ENCODE assay signal across 26 cellular contexts in the genomic region with DNA sequence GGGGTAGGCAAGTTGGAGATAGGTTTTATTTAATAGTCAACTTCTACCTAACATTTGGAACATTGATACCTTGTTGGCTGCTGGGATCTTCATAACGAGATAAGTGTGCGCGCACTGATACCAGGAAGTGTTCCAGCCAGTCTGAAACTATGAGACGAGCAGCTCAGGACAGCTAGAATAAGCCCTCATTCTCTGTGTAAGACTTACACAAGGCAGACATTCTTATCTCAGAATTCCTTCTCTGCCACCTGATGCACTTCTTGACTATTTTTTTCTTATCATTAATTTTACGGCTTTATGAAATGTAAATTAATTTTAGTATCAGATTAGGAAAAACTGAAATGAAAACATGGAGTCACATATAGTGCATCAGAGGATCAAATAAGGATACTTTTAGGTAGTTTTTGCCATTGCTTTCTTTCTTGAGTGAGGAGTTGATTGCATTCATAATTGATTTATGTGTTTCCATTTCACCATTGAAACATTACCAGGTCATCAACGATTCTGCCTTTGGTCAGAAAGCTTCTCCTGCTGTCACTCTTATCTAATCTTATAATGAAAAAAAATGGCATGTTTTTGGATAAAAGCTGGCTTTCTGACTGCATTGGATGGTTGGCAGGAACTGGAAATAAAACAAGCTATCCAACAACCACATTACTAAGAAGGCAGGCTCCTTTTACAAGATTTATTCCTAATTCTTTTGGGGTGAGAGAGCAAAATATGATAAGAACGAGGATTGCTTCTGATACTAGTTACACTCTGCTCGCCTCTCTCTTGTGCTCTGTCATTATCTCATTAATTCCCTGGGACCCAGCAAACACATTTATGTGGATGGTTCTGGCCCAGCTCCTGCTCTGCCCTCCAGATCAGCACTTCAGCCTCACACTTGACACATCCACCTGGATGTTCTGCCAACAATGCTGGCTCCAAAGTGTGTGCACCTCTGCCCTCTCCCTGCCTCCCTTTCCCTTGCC. TPM values are rescaled to one million over a fixed set of nuclear protein-coding genes. Genes with fewer than 3 reads are reported as not detected.
"Had no signal": no experiment of that assay in that cellular context is flagged by ENCODE, and none has a peak within 500 bp of the region (broad histone marks: within the 10 kb centered on the region; RNA-seq: fewer than 3 reads in every experiment).

No MANE protein-coding gene starts in this region.

- H2AFZ ChIP-seq: parathyroid adenoma had no signal

- H3K4me1 ChIP-seq: body of pancreas, left lung, parathyroid adenoma, transverse colon had no signal

- H3K27ac Mint-ChIP-seq: activated CD4-positive, alpha-beta memory T cell treated with anti-CD3 and anti-CD28 coated beads for 36 hours; activated naive CD8-positive, alpha-beta T cell treated with anti-CD3 and anti-CD28 coated beads, Interleukin-2, amount 10 ng/mL, durations not matched to agents 7 days and 5 days; immature natural killer cell; nephron; stimulated activated naive B cell treated with anti-CD40 and anti-IgM and Interleukin-4, amounts not matched to agents 10 μg/mL and 1 μg/mL and 100 μg/mL, for 72 hours; T-helper 1 cell treated with Interleukin-12 subunit alpha and Interleukin-12 subunit beta and Interleukin-4 antibody, amounts not matched to agents 30 μg/mL and 1 μg/mL, for 36 hours had no signal

- H3K9me3 Mint-ChIP-seq: activated CD4-positive, alpha-beta memory T cell treated with anti-CD3 and anti-CD28 coated beads for 36 hours; activated naive CD8-positive, alpha-beta T cell treated with anti-CD3 and anti-CD28 coated beads, Interleukin-2, amount 10 ng/mL, durations not matched to agents 7 days and 5 days; immature natural killer cell; T-helper 1 cell treated with Interleukin-12 subunit alpha and Interleukin-12 subunit beta and Interleukin-4 antibody, amounts not matched to agents 30 μg/mL and 1 μg/mL, for 36 hours had no signal

- H3K36me3 Mint-ChIP-seq: activated CD4-positive, alpha-beta memory T cell treated with anti-CD3 and anti-CD28 coated beads for 36 hours; activated naive CD8-positive, alpha-beta T cell treated with anti-CD3 and anti-CD28 coated beads, Interleukin-2, amount 10 ng/mL, durations not matched to agents 7 days and 5 days; immature natural killer cell; stimulated activated naive B cell treated with anti-CD40 and anti-IgM and Interleukin-4, amounts not matched to agents 10 μg/mL and 1 μg/mL and 100 μg/mL, for 72 hours had no signal

- H3K79me2 ChIP-seq: parathyroid adenoma had no signal

- H3K36me3 ChIP-seq: cardiac muscle cell, left lung, neutrophil, transverse colon had no signal

- H3K4me1 Mint-ChIP-seq: activated naive CD8-positive, alpha-beta T cell treated with anti-CD3 and anti-CD28 coated beads, Interleukin-2, amount 10 ng/mL, durations not matched to agents 7 days and 5 days; immature natural killer cell; stimulated activated naive B cell treated with anti-CD40 and anti-IgM and Interleukin-4, amounts not matched to agents 10 μg/mL and 1 μg/mL and 100 μg/mL, for 72 hours had no signal

- H3K27ac ChIP-seq: body of pancreas, cardiac muscle cell, epithelial cell of prostate, left lung, neutrophil, parathyroid adenoma, transverse colon had no signal

- H3K4me3 Mint-ChIP-seq: activated CD4-positive, alpha-beta memory T cell treated with anti-CD3 and anti-CD28 coated beads for 36 hours; activated naive CD8-positive, alpha-beta T cell treated with anti-CD3 and anti-CD28 coated beads, Interleukin-2, amount 10 ng/mL, durations not matched to agents 7 days and 5 days; immature natural killer cell; nephron; stimulated activated naive B cell treated with anti-CD40 and anti-IgM and Interleukin-4, amounts not matched to agents 10 μg/mL and 1 μg/mL and 100 μg/mL, for 72 hours; T-helper 1 cell treated with Interleukin-12 subunit alpha and Interleukin-12 subunit beta and Interleukin-4 antibody, amounts not matched to agents 30 μg/mL and 1 μg/mL, for 36 hours had no signal

- H3K9me3 ChIP-seq: body of pancreas, left lung, neutrophil, transverse colon had no signal

- ATAC-seq: body of pancreas; left lung; sciatic nerve; stimulated activated naive B cell treated with anti-CD40 and anti-IgM and Interleukin-4, amounts not matched to agents 10 μg/mL and 1 μg/mL and 100 μg/mL, for 72 hours had no signal

- H3K27me3 Mint-ChIP-seq: activated CD4-positive, alpha-beta memory T cell treated with anti-CD3 and anti-CD28 coated beads for 36 hours; activated naive CD8-positive, alpha-beta T cell treated with anti-CD3 and anti-CD28 coated beads, Interleukin-2, amount 10 ng/mL, durations not matched to agents 7 days and 5 days had no signal

- FAIRE-seq: small intestine, urothelium cell line had no signal

- DNase-seq: activated CD4-positive, alpha-beta memory T cell treated with anti-CD3 and anti-CD28 coated beads for 36 hours; activated CD4-positive, alpha-beta T cell treated with anti-CD3 and anti-CD28 coated beads for 48 hours; activated naive CD4-positive, alpha-beta T cell treated with Interleukin-2 at 50 U/mL for 16 hours; activated naive CD8-positive, alpha-beta T cell treated with anti-CD3 and anti-CD28 coated beads, Interleukin-2, amount 10 ng/mL, durations not matched to agents 7 days and 5 days; activated T-cell treated with anti-CD3 and anti-CD28 coated beads, Interleukin-2, amount 50 U/mL, for 48 hours; amygdala; body of pancreas; immature natural killer cell; left lung; mammary epithelial cell; midbrain; small intestine; stimulated activated CD4-positive, alpha-beta T cell treated with anti-CD3 and anti-CD28 coated beads, Interleukin-15, amount 100 ng/mL, for 24 hours; stimulated activated naive B cell treated with anti-CD40 and anti-IgM and Interleukin-4, amounts not matched to agents 10 μg/mL and 1 μg/mL and 100 μg/mL, for 72 hours; T1000; transverse colon had no signal

- H3K4me3 ChIP-seq: body of pancreas, cardiac muscle cell, left lung, transverse colon had no signal

- H3K27me3 ChIP-seq: body of pancreas, cardiac muscle cell, left lung, neutrophil, transverse colon had no signal

- H3K9ac ChIP-seq: parathyroid adenoma had no signal

RNA-seq across cellular contexts. Expression of a gene that starts 40.4 kb away (rescaled TPM):
- total RNA-seq: activated CD4-positive, alpha-beta memory T cell treated with anti-CD3 and anti-CD28 coated beads for 36 hours; activated naive CD8-positive, alpha-beta T cell treated with anti-CD3 and anti-CD28 coated beads, Interleukin-2, amount 10 ng/mL, durations not matched to agents 7 days and 5 days; cardiac muscle cell; chondrocyte; temporal lobe had no signal
